8 cellular contexts compared by ENCODE assay signal in the genomic region with DNA sequence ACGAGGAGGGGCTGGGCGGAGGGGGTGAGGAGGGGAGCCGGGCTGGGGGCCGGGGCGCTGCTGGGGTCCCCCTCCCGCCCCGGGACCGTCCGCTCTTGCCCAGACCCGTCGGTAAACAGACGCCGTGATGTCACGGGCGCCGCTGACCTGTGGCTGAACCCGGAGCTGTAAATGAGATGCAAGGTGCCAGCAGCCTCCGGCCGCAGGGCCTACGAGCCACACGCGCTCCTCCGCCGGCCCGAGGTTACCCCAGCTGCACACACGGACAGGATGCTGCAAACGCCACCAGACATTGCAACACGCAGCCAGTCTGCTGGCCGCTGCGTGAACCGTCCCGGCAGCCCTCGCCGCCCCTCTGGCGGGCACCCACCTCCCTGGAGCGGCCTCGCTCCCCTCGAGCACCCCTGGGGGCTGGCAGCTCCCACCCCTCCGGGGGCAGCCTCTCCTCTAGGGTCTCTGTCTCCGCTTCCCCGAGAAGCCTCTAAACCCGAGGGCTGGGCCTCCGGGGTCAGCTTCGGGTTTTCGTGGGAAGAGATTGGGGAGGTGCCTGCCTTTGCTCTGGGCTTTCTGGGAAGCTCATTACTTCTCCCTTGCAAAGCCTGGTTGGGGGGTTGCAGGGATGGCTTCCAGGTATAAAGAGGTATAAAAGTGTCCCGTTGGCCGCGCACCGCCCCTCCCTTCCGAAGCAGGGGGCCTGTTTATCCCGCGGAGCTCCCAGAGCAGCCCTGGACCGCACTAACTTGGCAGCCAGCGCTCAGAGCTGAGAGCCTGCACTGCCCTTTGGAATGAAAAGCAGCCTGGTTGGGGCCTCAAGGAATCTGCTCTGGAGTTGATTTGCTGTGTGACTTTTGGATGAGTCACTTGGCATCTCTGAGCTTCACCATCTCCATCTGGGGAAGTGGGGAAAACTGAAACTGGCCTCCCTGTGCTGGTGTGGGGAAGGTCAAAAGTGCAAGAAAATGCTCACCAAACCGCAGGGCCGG. TPM values are rescaled to one million over a fixed set of nuclear protein-coding genes. Genes with fewer than 3 reads are reported as not detected.
A peak's percentile ranks its signal among the peaks of the same experiment; 100 is the strongest.
DNase-seq lines count a peak whose midpoint lies in the region; ATAC-seq and TF ChIP-seq lines count a peak whose summit lies in the region.

No MANE protein-coding gene starts in this region.

- H3K4me1 ChIP-seq in left ventricle myocardium inferior (peaks cover 100% of the 10 kb centered on the region), trophoblast cell (ENCODE audit: control insufficient read depth in 1 of 2, insufficient read depth in 2 of 2, low read length in 2 of 2) (peaks cover 17 to 20% of the 10 kb centered on the region in 2 experiments)

- H2AFZ ChIP-seq in trophoblast cell (ENCODE audit: insufficient read depth, low read length, poor library complexity): peak overlapping the region; percentile 21

- no peak for TF ChIP-seq CTCF in left ventricle myocardium inferior (IDR thresholded peaks at IDR 0.05; ENCODE audit: borderline replicate concordance)

- intact Hi-C loops in left ventricle myocardium inferior (cut with micrococcal nuclease): no loop called here

- peak overlapping the region; percentile 93 for H3K27ac ChIP-seq in left ventricle myocardium inferior (replicated peaks)
- peak overlapping the region; percentile 23 for H3K27ac ChIP-seq in trophoblast cell (ENCODE audit: low read depth, low read length)

- peaks cover 8% of the 10 kb centered on the region for H3K36me3 ChIP-seq in left ventricle myocardium inferior
- H3K36me3 ChIP-seq in trophoblast cell (ENCODE audit: control insufficient read depth in 1 of 2, insufficient read depth in 2 of 2, low read length in 2 of 2): no peaks in the 10 kb centered on the region

- peak overlapping the region; percentile 10 for H3K14ac ChIP-seq in trophoblast cell (ENCODE audit: low read length)

- no peak overlapping the region for H3K18ac ChIP-seq in trophoblast cell (ENCODE audit: low read length)

- H2BK120ac ChIP-seq in trophoblast cell (ENCODE audit: insufficient read depth, low read length, poor library complexity): no peak overlapping the region

- H3K27me3 ChIP-seq in left ventricle myocardium inferior (ENCODE audit: low read depth): no peaks in the 10 kb centered on the region
- H3K27me3 ChIP-seq in trophoblast cell (ENCODE audit: insufficient read depth, low read length): no peaks in the 10 kb centered on the region

- peak in 38 of 56 donors; percentile 19 to 68 (median 44) for DNase-seq in amygdala (lab: John Stamatoyannopoulos, UW)
- peak; percentile 91 for DNase-seq in left ventricle myocardium inferior
- DNase-seq in trophoblast cell: peak; percentile 95
- DNase-seq in GF-D8 (lab: John Stamatoyannopoulos, UW): no peak
- DNase-seq in activated CD4-positive, alpha-beta T cell treated with anti-CD3 and anti-CD28 coated beads, Interleukin-2, amount 50 U/mL, for 1 hour: no peak

- WGBS in trophoblast cell (ENCODE audit: extremely low coverage, insufficient coverage, insufficient read length): no CpG with 5 or more reads among the region's 56 CpGs

- H3K23ac ChIP-seq in trophoblast cell (ENCODE audit: low read length): no peak overlapping the region

- H2BK12ac ChIP-seq in trophoblast cell (ENCODE audit: low read length): no peak overlapping the region

- no peak for TF ChIP-seq RAD21 in Ishikawa (IDR thresholded peaks at IDR 0.05; ENCODE audit: low read depth)

- H3K4me2 ChIP-seq in trophoblast cell (ENCODE audit: low read length): peak overlapping the region; percentile 83

- no peak overlapping the region for H2BK5ac ChIP-seq in trophoblast cell (ENCODE audit: low read depth, low read length, poor library complexity)

- no peak overlapping the region for H4K12ac ChIP-seq in trophoblast cell (ENCODE audit: low read depth, low read length)

- ATAC-seq in GM18511 (IDR thresholded peaks at IDR 0.05; ENCODE audit: unreplicated experiment): peak; percentile 75
- ATAC-seq in HG03442 (IDR thresholded peaks at IDR 0.05; ENCODE audit: unreplicated experiment): no peak

- TF ChIP-seq EP300 in Ishikawa (IDR thresholded peaks at IDR 0.05; ENCODE audit: borderline replicate concordance): peak; percentile 61; the same call in 1 of the 2 replicates

- H2AK5ac ChIP-seq in trophoblast cell (ENCODE audit: low read length): no peak overlapping the region

- H4K91ac ChIP-seq in trophoblast cell (ENCODE audit: low read depth, low read length): peak overlapping the region; percentile 51

- H3K9me3 ChIP-seq in left ventricle myocardium inferior (replicated peaks) (no peaks in the 10 kb centered on the region), trophoblast cell (ENCODE audit: insufficient read depth, low read depth, low read length) (peaks cover 2% of the 10 kb centered on the region)

- H3K4ac ChIP-seq in trophoblast cell (ENCODE audit: low read depth, low read length): no peak overlapping the region

- H3K9ac ChIP-seq in trophoblast cell (ENCODE audit: low read length): no peak overlapping the region

- H3K4me3 ChIP-seq in left ventricle myocardium inferior (peak overlapping the region; percentile 54), trophoblast cell (ENCODE audit: low read depth, low read length) (no peak overlapping the region)

- H4K8ac ChIP-seq in trophoblast cell (ENCODE audit: low read depth, low read length): peak overlapping the region; percentile 11

- peaks cover 5% of the 10 kb centered on the region for H3K79me1 ChIP-seq in trophoblast cell (ENCODE audit: low read length)

- peaks cover 5% of the 10 kb centered on the region for H3K79me2 ChIP-seq in trophoblast cell (ENCODE audit: control insufficient read depth, insufficient read depth, low read length, poor library complexity)

TF ChIP-seq in Ishikawa, 13 proteins besides CTCF, POLR2A, EP300 and RAD21:
- no peak for TF ChIP-seq YY1 (IDR thresholded peaks at IDR 0.05; ENCODE audit: low read depth)
- no peak for TF ChIP-seq USF1 (IDR thresholded peaks at IDR 0.05)
- peak; percentile 71 for TF ChIP-seq CEBPB (IDR thresholded peaks at IDR 0.05)
- TF ChIP-seq, protein P1, sequence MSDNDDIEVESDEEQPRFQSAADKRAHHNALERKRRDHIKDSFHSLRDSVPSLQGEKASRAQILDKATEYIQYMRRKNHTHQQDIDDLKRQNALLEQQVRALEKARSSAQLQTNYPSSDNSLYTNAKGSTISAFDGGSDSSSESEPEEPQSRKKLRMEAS (IDR thresholded peaks at IDR 0.05): peak; percentile 82
- no peak for TF ChIP-seq CREB1 (IDR thresholded peaks at IDR 0.05; ENCODE audit: low read depth)
- no peak for TF ChIP-seq REST (IDR thresholded peaks at IDR 0.05; ENCODE audit: low read depth)
- no peak for TF ChIP-seq ZBTB7A (IDR thresholded peaks at IDR 0.05; ENCODE audit: low read depth)
- no peak for TF ChIP-seq EGR1 (IDR thresholded peaks at IDR 0.05)
- TF ChIP-seq TCF12 (IDR thresholded peaks at IDR 0.05; ENCODE audit: low read depth): peak; percentile 31; the same call in 1 of the 2 replicates
- peak; percentile 58 for TF ChIP-seq NFIC (IDR thresholded peaks at IDR 0.05)
- no peak for TF ChIP-seq TAF1 (IDR thresholded peaks at IDR 0.05; ENCODE audit: low read depth)
- TF ChIP-seq FOXM1 (IDR thresholded peaks at IDR 0.05; ENCODE audit: borderline replicate concordance, low read depth): no peak
- TF ChIP-seq TEAD4 (IDR thresholded peaks at IDR 0.05): peak; percentile 34; the same call in 1 of the 2 replicates

RNA-seq across cellular contexts. Expression of gene DHRS3, which starts 21.9 kb away (rescaled TPM):
- 89.7 TPM for total RNA-seq in left ventricle myocardium inferior
- polyA plus RNA-seq in trophoblast cell (2013): 6.9 and 7.0 TPM in 2 replicates

RNA-seq across cellular contexts. Expression of gene AADACL4, which starts 47.8 kb away (rescaled TPM):
- total RNA-seq in left ventricle myocardium inferior: not detected
- 0.03 TPM in 1 of 2 replicates, not detected in the other for polyA plus RNA-seq in trophoblast cell (2013)

Comparison
In these comparisons a context has a peak if more than half of its experiments do, and no peak if none do; other contexts are left out.
1. DNase-seq: peak in amygdala (38 of 56), left ventricle myocardium inferior (single experiment) and trophoblast cell (2 of 2); none in GF-D8 (single experiment) and activated CD4-positive, alpha-beta T cell treated with anti-CD3 and anti-CD28 coated beads, Interleukin-2, amount 50 U/mL, for 1 hour (single experiment).